In genomic region chr6:25601797-25602679, GRCh38 we compare ENCODE assay signal across 9 cellular contexts. TPM values are rescaled to one million over a fixed set of nuclear protein-coding genes. Genes with fewer than 3 reads are reported as not detected.
DNase-seq lines count a peak whose midpoint lies in the region; ATAC-seq, FAIRE-seq and TF ChIP-seq lines count a peak whose summit lies in the region.
"Had no signal": no experiment of that assay in that cellular context is flagged by ENCODE, and none has a peak within 500 bp of the region (broad histone marks: within the 10 kb centered on the region; RNA-seq: fewer than 3 reads in every experiment).

No MANE protein-coding gene starts in this region.

- TF ChIP-seq CTCF in left ventricle myocardium inferior (IDR thresholded peaks at IDR 0.05; ENCODE audit: borderline replicate concordance) (peak; percentile 68), astrocyte (IDR thresholded peaks at IDR 0.05; ENCODE audit: insufficient read depth, low read depth, low read length) (peak; percentile 40), uterus (IDR thresholded peaks at IDR 0.05) (peak; percentile 51 to 61 (median 57))

- ATAC-seq in GM21381 (IDR thresholded peaks at IDR 0.05; ENCODE audit: unreplicated experiment): no peak

- no peak overlapping the region for H3K9ac ChIP-seq in astrocyte (ENCODE audit: low read length)

- H3K27ac ChIP-seq in left ventricle myocardium inferior (replicated peaks): no peak overlapping the region
- H3K27ac ChIP-seq in astrocyte (ENCODE audit: low read depth, low read length): no peak overlapping the region
- H3K27ac ChIP-seq in uterus: no peak overlapping the region

- no peaks in the 10 kb centered on the region for H3K4me1 ChIP-seq in left ventricle myocardium inferior
- H3K4me1 ChIP-seq in astrocyte (ENCODE audit: insufficient read depth, low read length): no peaks in the 10 kb centered on the region
- H3K4me1 ChIP-seq in uterus: no peaks in the 10 kb centered on the region

- FAIRE-seq in astrocyte (lab: Jason Lieb, UNC): peak; percentile 63

- no peak overlapping the region for H3K4me3 ChIP-seq in left ventricle myocardium inferior
- no peak overlapping the region for H3K4me3 ChIP-seq in astrocyte (ENCODE audit: insufficient read depth, low read depth, low read length)
- no peak overlapping the region for H3K4me3 ChIP-seq in uterus

- no peaks in the 10 kb centered on the region for H3K36me3 Mint-ChIP-seq in astrocyte (ENCODE audit: low read depth, unreplicated experiment)

- H3K36me3 ChIP-seq in left ventricle myocardium inferior (no peaks in the 10 kb centered on the region), astrocyte (ENCODE audit: insufficient read depth, low read length) (no peaks in the 10 kb centered on the region), uterus (no peaks in the 10 kb centered on the region)

- no peak overlapping the region for H3K4me2 ChIP-seq in astrocyte (ENCODE audit: low read length)

- H3K27me3 ChIP-seq in left ventricle myocardium inferior (ENCODE audit: low read depth) (peaks cover 9% of the 10 kb centered on the region), astrocyte (ENCODE audit: insufficient read depth, low read length) (no peaks in the 10 kb centered on the region), uterus (no peaks in the 10 kb centered on the region)

- H3K9me3 ChIP-seq in left ventricle myocardium inferior (replicated peaks) (no peaks in the 10 kb centered on the region), astrocyte (ENCODE audit: insufficient read depth, low read depth, low read length) (no peaks in the 10 kb centered on the region), uterus (no peaks in the 10 kb centered on the region)

- intact Hi-C loops in left ventricle myocardium inferior (cut with micrococcal nuclease) (no loop called here), cardiac septum (cut with DNase I) (loop anchor here (5.0 kb wide), 2 partner anchors 325 to 380 kb away; partner anchors contain the start of gene CARMIL1), uterus (cut with DNase I; ENCODE audit: low total_unique reads) (no loop called here), posterior vena cava (cut with DNase I) (no loop called here)

- no peak overlapping the region for H3K27ac Mint-ChIP-seq in astrocyte (ENCODE audit: unreplicated experiment)
- H3K27ac Mint-ChIP-seq: activated naive CD8-positive, alpha-beta T cell had no signal

- no peak overlapping the region for H2AFZ ChIP-seq in astrocyte (ENCODE audit: low read depth, low read length)

- no peaks in the 10 kb centered on the region for H3K79me2 ChIP-seq in astrocyte (ENCODE audit: insufficient read depth, low read length)

- peaks cover 7% of the 10 kb centered on the region for H3K4me1 Mint-ChIP-seq in astrocyte (ENCODE audit: low read depth, unreplicated experiment)

- TF ChIP-seq POLR2A in uterus (IDR thresholded peaks at IDR 0.05): no peak

- no peaks in the 10 kb centered on the region for H4K20me1 ChIP-seq in astrocyte (ENCODE audit: insufficient read depth, low read length)

- DNase-seq in left ventricle myocardium inferior: no peak
- no peak for DNase-seq in cardiac septum (ENCODE audit: low spot score)
- DNase-seq in NCI-H2171 treated with DMSO at 0.1 percent for 48 hours (lab: John Stamatoyannopoulos, UW): peak; percentile 67
- DNase-seq in astrocyte (ENCODE audit: low read depth): peak; percentile 29
- peak; percentile 49 for DNase-seq in kidney glomerular epithelial cell (lab: John Stamatoyannopoulos, UW)
- DNase-seq in uterus: no peak
- DNase-seq in posterior vena cava (ENCODE audit: low spot score): no peak

- H3K4me3 Mint-ChIP-seq in astrocyte (ENCODE audit: unreplicated experiment): no peak overlapping the region
- H3K4me3 Mint-ChIP-seq: activated naive CD8-positive, alpha-beta T cell had no signal

- H3K9me3 Mint-ChIP-seq in astrocyte (ENCODE audit: unreplicated experiment): no peaks in the 10 kb centered on the region

- no peaks in the 10 kb centered on the region for H3K27me3 Mint-ChIP-seq in astrocyte (ENCODE audit: low read depth, unreplicated experiment)
- H3K27me3 Mint-ChIP-seq: activated naive CD8-positive, alpha-beta T cell had no signal

RNA-seq across cellular contexts. Expression of gene SCGN, which starts 50.0 kb away (rescaled TPM):
- total RNA-seq in left ventricle myocardium inferior: 1.6 TPM
- not detected for total RNA-seq in cardiac septum
- total RNA-seq in astrocyte: not detected in 2 replicates
- total RNA-seq in uterus: under 1 TPM in 1 of 4 donors, not detected in 3; 0.30 TPM
- total RNA-seq in posterior vena cava: not detected

Comparison
In these comparisons a context has a peak if more than half of its experiments do, and no peak if none do; other contexts are left out.
1. DNase-seq: peak in NCI-H2171 treated with DMSO at 0.1 percent for 48 hours (single experiment), astrocyte (single experiment) and kidney glomerular epithelial cell (single experiment); none in left ventricle myocardium inferior (single experiment), cardiac septum (single experiment), uterus (0 of 2) and posterior vena cava (single experiment).
2. Peak in every context shown above with its lines, with median percentiles within 50 percentile points of each other: CTCF ChIP-seq.